ENCODE assay signal across 18 cellular contexts in the genomic region with DNA sequence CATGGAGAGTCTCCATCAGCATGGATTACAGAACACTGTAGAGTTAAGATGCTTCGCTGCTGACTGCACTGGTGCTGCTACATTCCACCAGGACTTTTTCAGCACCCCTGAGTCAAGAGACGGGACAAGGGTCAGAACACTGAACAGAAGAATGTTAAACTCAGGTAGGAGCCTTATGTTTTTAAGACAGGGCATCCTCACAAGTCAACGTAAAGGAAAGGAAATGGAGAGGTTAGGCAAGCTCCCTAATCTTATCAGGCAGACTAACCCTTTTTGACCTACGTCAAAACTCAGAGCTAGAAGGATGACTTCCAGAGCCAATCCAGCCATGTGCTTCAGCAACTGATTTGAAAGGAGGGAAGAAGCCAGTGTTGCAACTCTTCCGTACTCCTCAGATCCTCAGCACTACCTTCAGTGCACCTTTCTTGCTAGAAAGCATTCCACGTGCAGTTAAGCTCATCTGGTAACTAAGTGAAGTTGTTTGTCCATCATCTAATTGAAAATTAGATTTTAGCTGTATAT.
DNase-seq lines count a peak whose midpoint lies in the region; ATAC-seq and TF ChIP-seq lines count a peak whose summit lies in the region.
"Had no signal": no experiment of that assay in that cellular context is flagged by ENCODE, and none has a peak within 500 bp of the region (broad histone marks: within the 10 kb centered on the region; RNA-seq: fewer than 3 reads in every experiment).

No MANE protein-coding gene starts in this region.

- H3K9me3 ChIP-seq in RWPE2 (ENCODE audit: severe bottlenecking) (no peaks in the 10 kb centered on the region), tibial artery (no peaks in the 10 kb centered on the region)
- H3K9me3 ChIP-seq: prostate gland, SJCRH30 had no signal

- H3K4me1 Mint-ChIP-seq in memory B cell = peaks cover 5% of the 10 kb centered on the region

- H3K27ac Mint-ChIP-seq in memory B cell = peak overlapping the region; percentile 28
- H3K27ac Mint-ChIP-seq: activated naive CD4-positive, alpha-beta T cell treated with anti-CD3 and anti-CD28 coated beads for 36 hours; brain had no signal

- H3K36me3 Mint-ChIP-seq in memory B cell = peaks cover 5% of the 10 kb centered on the region

- ATAC-seq in RWPE2 (ENCODE audit: low read depth) = no peak
- no peak for ATAC-seq in memory B cell (ENCODE audit: low read depth)
- ATAC-seq in GM18858 (IDR thresholded peaks at IDR 0.05; ENCODE audit: unreplicated experiment) = no peak
- ATAC-seq: left lobe of liver had no signal

- TF ChIP-seq CTCF in RWPE2 (IDR thresholded peaks at IDR 0.05; ENCODE audit: poor library complexity, severe bottlenecking) = no peak
- no peak for TF ChIP-seq CTCF in tibial artery (IDR thresholded peaks at IDR 0.05)

- H3K27ac ChIP-seq in RWPE2 (ENCODE audit: poor library complexity, severe bottlenecking) (peak overlapping the region; percentile 80), epithelial cell of prostate (peak overlapping the region; percentile 67), tibial artery (peak overlapping the region; percentile 75 to 76)
- H3K27ac ChIP-seq: SJCRH30 had no signal

- H3K4me3 ChIP-seq in RWPE2 (ENCODE audit: severe bottlenecking) (no peak overlapping the region), tibial artery (no peak overlapping the region)
- H3K4me3 ChIP-seq: prostate gland, SJCRH30 had no signal

- H3K36me3 ChIP-seq in RWPE2 (ENCODE audit: low read depth) (peaks cover 10% of the 10 kb centered on the region), tibial artery (peaks cover 4 to 7% (median 7%) of the 10 kb centered on the region in 3 donors)
- H3K36me3 ChIP-seq: prostate gland had no signal

- H3K27me3 ChIP-seq in RWPE2 (ENCODE audit: insufficient read depth, poor library complexity, severe bottlenecking) (no peaks in the 10 kb centered on the region), tibial artery (no peaks in the 10 kb centered on the region)
- H3K27me3 ChIP-seq: SJCRH30 had no signal

- H3K4me3 Mint-ChIP-seq in memory B cell = no peak overlapping the region
- H3K4me3 Mint-ChIP-seq: activated naive CD4-positive, alpha-beta T cell treated with anti-CD3 and anti-CD28 coated beads for 36 hours; brain; H9; naive B cell had no signal

- DNase-seq in RWPE2 (ENCODE audit: low spot score) = no peak
- DNase-seq in epithelial cell of prostate (ENCODE audit: low read depth, low spot score) = no peak
- DNase-seq in memory B cell (ENCODE audit: low spot score in 2 of 2) = no peak
- no peak for DNase-seq in tibial artery
- no peak for DNase-seq in SIG-M5 (lab: John Stamatoyannopoulos, UW)
- no peak for DNase-seq in activated CD4-positive, alpha-beta T cell treated with anti-CD3 and anti-CD28 coated beads, Interleukin-2, amount 50 U/mL, for 48 hours
- no peak for DNase-seq in COLO668 (lab: John Stamatoyannopoulos, UW; ENCODE audit: unreplicated experiment)
- DNase-seq: activated CD8-positive, alpha-beta memory T cell treated with anti-CD3 and anti-CD28 coated beads, Interleukin-2, amount 50 U/mL, for 48 hours; activated naive CD4-positive, alpha-beta T cell treated with anti-CD3 and anti-CD28 coated beads for 36 hours; H9; naive B cell; NCI-H146; SJCRH30; stimulated activated CD4-positive, alpha-beta T cell treated with anti-CD3 and anti-CD28 coated beads, Interleukin-15, amount 100 ng/mL, for 24 hours had no signal

- intact Hi-C loops in tibial artery (cut with DNase I; ENCODE audit: low total_unique reads) = no loop called here

- no peaks in the 10 kb centered on the region for H3K9me3 Mint-ChIP-seq in memory B cell
- H3K9me3 Mint-ChIP-seq: activated naive CD4-positive, alpha-beta T cell treated with anti-CD3 and anti-CD28 coated beads for 36 hours; brain; H9; naive B cell had no signal

- H3K4me1 ChIP-seq in RWPE2 (ENCODE audit: insufficient read depth, poor library complexity, severe bottlenecking) (peaks cover 28% of the 10 kb centered on the region), tibial artery (peaks cover 9 to 74% (median 45%) of the 10 kb centered on the region in 4 donors)
- H3K4me1 ChIP-seq: SJCRH30 had no signal

- H3K27me3 Mint-ChIP-seq in memory B cell = no peaks in the 10 kb centered on the region
- H3K27me3 Mint-ChIP-seq: brain, naive B cell had no signal
